In the genomic region with DNA sequence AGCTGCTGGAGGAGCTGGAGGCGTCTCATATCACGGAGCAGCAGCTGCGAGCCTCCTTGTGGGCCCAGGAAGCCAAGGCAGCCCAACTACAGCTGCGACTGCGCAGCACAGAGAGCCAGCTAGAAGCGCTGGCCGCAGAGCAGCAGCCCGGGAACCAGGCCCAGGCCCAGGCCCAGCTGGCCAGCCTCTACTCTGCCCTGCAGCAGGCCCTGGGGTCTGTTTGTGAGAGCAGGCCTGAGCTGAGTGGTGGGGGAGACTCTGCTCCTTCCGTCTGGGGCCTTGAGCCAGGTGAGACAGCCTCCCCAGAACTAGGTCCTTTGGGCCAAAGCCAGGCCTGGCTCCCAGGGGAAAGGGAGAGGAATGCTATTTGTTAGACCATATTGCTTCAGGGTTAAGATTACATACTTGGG, we compare ENCODE assay signal across 1 cellular context.
A peak's percentile ranks its signal among the peaks of the same experiment; 100 is the strongest.
TF ChIP-seq lines count a peak whose summit lies in the region.

No MANE protein-coding gene starts in this region.

TF ChIP-seq in HepG2, 621 proteins besides CTCF, POLR2A, EP300 and RAD21:
- TF ChIP-seq ZBTB7A (CRISPR knock-in tag; IDR thresholded peaks at IDR 0.05) = no peak
- 0 out of 2 replicates have a peak, but pooled peaks have one; percentile 31 for TF ChIP-seq ZNF280B (CRISPR knock-in tag; IDR thresholded peaks at IDR 0.05; ENCODE audit: borderline replicate concordance)
- TF ChIP-seq, protein P1, sequence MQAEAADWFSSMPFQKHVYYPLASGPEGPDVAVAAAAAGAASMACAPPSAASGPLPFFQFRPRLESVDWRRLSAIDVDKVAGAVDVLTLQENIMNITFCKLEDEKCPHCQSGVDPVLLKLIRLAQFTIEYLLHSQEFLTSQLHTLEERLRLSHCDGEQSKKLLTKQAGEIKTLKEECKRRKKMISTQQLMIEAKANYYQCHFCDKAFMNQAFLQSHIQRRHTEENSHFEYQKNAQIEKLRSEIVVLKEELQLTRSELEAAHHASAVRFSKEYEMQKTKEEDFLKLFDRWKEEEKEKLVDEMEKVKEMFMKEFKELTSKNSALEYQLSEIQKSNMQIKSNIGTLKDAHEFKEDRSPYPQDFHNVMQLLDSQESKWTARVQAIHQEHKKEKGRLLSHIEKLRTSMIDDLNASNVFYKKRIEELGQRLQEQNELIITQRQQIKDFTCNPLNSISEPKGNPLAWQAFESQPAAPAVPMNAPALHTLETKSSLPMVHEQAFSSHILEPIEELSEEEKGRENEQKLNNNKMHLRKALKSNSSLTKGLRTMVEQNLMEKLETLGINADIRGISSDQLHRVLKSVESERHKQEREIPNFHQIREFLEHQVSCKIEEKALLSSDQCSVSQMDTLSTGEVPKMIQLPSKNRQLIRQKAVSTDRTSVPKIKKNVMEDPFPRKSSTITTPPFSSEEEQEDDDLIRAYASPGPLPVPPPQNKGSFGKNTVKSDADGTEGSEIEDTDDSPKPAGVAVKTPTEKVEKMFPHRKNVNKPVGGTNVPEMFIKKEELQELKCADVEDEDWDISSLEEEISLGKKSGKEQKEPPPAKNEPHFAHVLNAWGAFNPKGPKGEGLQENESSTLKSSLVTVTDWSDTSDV (CRISPR knock-in tag; IDR thresholded peaks at IDR 0.05) = 0 out of 2 replicates have a peak, but pooled peaks have one; percentile 41
- TF ChIP-seq AGO2 (optimal IDR thresholded peaks at IDR 0.05; ENCODE audit: low read depth, low read length) = peak; percentile 43
- TF ChIP-seq NRL (CRISPR knock-in tag; IDR thresholded peaks at IDR 0.05; ENCODE audit: borderline replicate concordance) = 0 out of 2 replicates have a peak, but pooled peaks have one; percentile 53
